In the genomic region with DNA sequence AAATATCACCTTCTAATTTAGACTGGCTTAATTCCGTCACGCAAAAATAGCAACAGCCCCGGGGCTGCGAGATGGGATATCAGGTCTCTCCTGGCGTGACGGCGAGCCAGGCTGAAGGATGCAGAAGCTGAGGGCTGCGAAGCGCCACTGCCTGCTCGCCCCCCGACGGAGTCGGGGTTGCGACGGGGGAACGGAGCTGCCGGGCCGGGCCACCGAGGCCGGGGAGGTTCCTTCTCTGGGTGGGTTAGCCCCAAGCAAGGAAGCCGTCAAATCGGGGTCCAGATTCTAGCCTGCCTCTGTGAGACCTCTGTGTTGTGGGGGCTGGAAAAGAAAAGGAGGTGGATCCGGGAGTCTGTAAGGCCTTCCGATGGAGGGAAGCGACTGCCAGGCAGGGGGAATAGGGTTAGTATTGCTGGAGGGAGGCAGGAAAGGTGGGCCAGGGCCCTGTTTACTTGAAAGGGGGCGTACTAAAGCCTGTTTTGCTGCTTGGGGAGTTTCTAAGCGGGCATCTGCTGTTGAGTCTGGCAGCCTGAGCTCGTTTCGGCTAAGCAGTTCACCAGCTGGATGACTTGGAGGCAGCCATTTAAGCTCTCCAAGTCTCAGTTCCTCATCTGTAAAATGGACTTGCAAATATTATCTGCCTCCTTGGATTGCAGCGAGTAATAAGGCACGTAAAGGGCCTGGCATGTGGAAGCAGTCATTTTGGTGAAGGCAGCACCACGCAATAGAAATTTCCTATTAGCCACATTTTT, we compare ENCODE assay signal across 9 cellular contexts. TPM values are rescaled to one million over a fixed set of nuclear protein-coding genes. Genes with fewer than 3 reads are reported as not detected.
A peak's percentile ranks its signal among the peaks of the same experiment; 100 is the strongest.
DNase-seq lines count a peak whose midpoint lies in the region; ATAC-seq and TF ChIP-seq lines count a peak whose summit lies in the region.
"Had no signal": no experiment of that assay in that cellular context is flagged by ENCODE, and none has a peak within 500 bp of the region (broad histone marks: within the 10 kb centered on the region; RNA-seq: fewer than 3 reads in every experiment).

No MANE protein-coding gene starts in this region.

- peak overlapping the region; percentile 92 for H3K27ac ChIP-seq in SJSA1
- peak overlapping the region; percentile 95 to 99 for H3K27ac ChIP-seq in uterus

- H3K4me3 ChIP-seq in SJSA1 = peak overlapping the region; percentile 68
- H3K4me3 ChIP-seq in mononuclear cell (ENCODE audit: low read length) = peak overlapping the region; percentile 66
- peak overlapping the region; percentile 49 to 87 for H3K4me3 ChIP-seq in uterus

- peaks cover 6 to 13% of the 10 kb centered on the region in 2 donors for H3K4me1 Mint-ChIP-seq in effector memory CD8-positive, alpha-beta T cell (ENCODE audit: low read depth in 2 of 2)

- peaks cover 0 to 1% of the 10 kb centered on the region in 2 donors for H3K9me3 Mint-ChIP-seq in effector memory CD8-positive, alpha-beta T cell

- intact Hi-C loops in uterus (cut with DNase I; ENCODE audit: low total_unique reads) = no loop called here

- no peaks in the 10 kb centered on the region for H3K27me3 ChIP-seq in SJSA1 (replicated peaks)
- no peaks in the 10 kb centered on the region for H3K27me3 ChIP-seq in mononuclear cell (ENCODE audit: insufficient read depth, low read length)
- H3K27me3 ChIP-seq in uterus = no peaks in the 10 kb centered on the region

- H3K9me3 ChIP-seq in SJSA1 (replicated peaks) (0 out of 2 replicates have a peak, but pooled peaks cover 2% of the 10 kb centered on the region), mononuclear cell (ENCODE audit: low read depth, low read length) (no peaks in the 10 kb centered on the region), uterus (no peaks in the 10 kb centered on the region)

- 0 out of 2 replicates have a peak, but pooled peaks cover 2% of the 10 kb centered on the region for H3K36me3 ChIP-seq in SJSA1
- no peaks in the 10 kb centered on the region for H3K36me3 ChIP-seq in uterus

- no peaks in the 10 kb centered on the region for H3K27me3 Mint-ChIP-seq in effector memory CD8-positive, alpha-beta T cell

- H3K4me3 Mint-ChIP-seq in effector memory CD8-positive, alpha-beta T cell = peak overlapping the region; percentile 77 to 78

- DNase-seq in DMS153 treated with DMSO at 0.1 percent for 48 hours (lab: John Stamatoyannopoulos, UW; ENCODE audit: unreplicated experiment) (peak; percentile 6), DMS153 (lab: John Stamatoyannopoulos, UW) (no peak), SJSA1 (ENCODE audit: low read depth in 1 of 2, low spot score in 2 of 2) (peak in 1 of 2 experiments; percentile 69), uterus (peak; percentile 43 to 57)
- peak in 2 of 3 experiments; percentile 27 to 47 for DNase-seq in effector memory CD8-positive, alpha-beta T cell

- TF ChIP-seq POLR2A in uterus (IDR thresholded peaks at IDR 0.05) = no peak

- TF ChIP-seq CTCF in uterus (IDR thresholded peaks at IDR 0.05) = no peak

- ATAC-seq in GM19397 (IDR thresholded peaks at IDR 0.05; ENCODE audit: unreplicated experiment) (peak; percentile 16), HG03457 (IDR thresholded peaks at IDR 0.05; ENCODE audit: unreplicated experiment) (peak; percentile 21)
- ATAC-seq in effector memory CD8-positive, alpha-beta T cell (replicated peaks) = no peak

- peaks cover 5% of the 10 kb centered on the region for H3K36me3 Mint-ChIP-seq in effector memory CD8-positive, alpha-beta T cell (ENCODE audit: insufficient read depth)

- H3K4me1 ChIP-seq in SJSA1 (replicated peaks) (peaks cover 18% of the 10 kb centered on the region), mononuclear cell (ENCODE audit: insufficient read depth, low read length) (peaks cover 11% of the 10 kb centered on the region), uterus (no peaks in the 10 kb centered on the region)

- H3K27ac Mint-ChIP-seq in effector memory CD8-positive, alpha-beta T cell = peak overlapping the region; percentile 84 to 89

RNA-seq across cellular contexts. Expression of gene LDB3, which starts 43.8 kb away (rescaled TPM):
- total RNA-seq in SJSA1 (2014; rRNA removed; shearing (Covaris generic)) = 1.1 and 1.4 TPM in 2 replicates
- total RNA-seq in mononuclear cell (not detected), uterus (10 to 100 TPM in 1 of 4 donors, 1 to 10 TPM in 2, under 1 TPM in 1; 0.97 to 33.4 (median 4.2) TPM)
- total RNA-seq: lung microvascular endothelial cell had no signal

RNA-seq across cellular contexts. Expression of gene BMPR1A, which starts 44.3 kb away (rescaled TPM):
- total RNA-seq in SJSA1 (2014; rRNA removed; shearing (Covaris generic)) = 35.3 and 53.4 TPM in 2 replicates
- 3.3 TPM for total RNA-seq in mononuclear cell
- 100 to 1,000 TPM in 2 of 4 donors, 10 to 100 TPM in 2; 27.4 to 175 (median 69.2) TPM for total RNA-seq in uterus

RNA-seq across cellular contexts. Expression of gene OPN4, which starts 57.8 kb away (rescaled TPM):
- total RNA-seq in SJSA1 (2014; rRNA removed; shearing (Covaris generic)) = not detected in 2 replicates
- not detected for total RNA-seq in mononuclear cell
- total RNA-seq in uterus = not detected
- total RNA-seq: lung microvascular endothelial cell had no signal
